17 cellular contexts compared by ENCODE assay signal in genomic region chr1:169064103-169064502, GRCh38. TPM values are rescaled to one million over a fixed set of nuclear protein-coding genes. Genes with fewer than 3 reads are reported as not detected.
DNase-seq lines count a peak whose midpoint lies in the region; ATAC-seq, FAIRE-seq and TF ChIP-seq lines count a peak whose summit lies in the region.
"Had no signal": no experiment of that assay in that cellular context is flagged by ENCODE, and none has a peak within 500 bp of the region (broad histone marks: within the 10 kb centered on the region; RNA-seq: fewer than 3 reads in every experiment).

No MANE protein-coding gene starts in this region.

- H3K4me2 ChIP-seq in DND-41 (ENCODE audit: insufficient read depth, low read length) (no peak overlapping the region), HCT116 (ENCODE audit: low read length) (no peak overlapping the region)
- H3K4me2 ChIP-seq: GM23338 had no signal

- TF ChIP-seq EP300 in esophagus muscularis mucosa (IDR thresholded peaks at IDR 0.05): no peak

- no peak for TF ChIP-seq POLR2A in HCT116 (IDR thresholded peaks at IDR 0.05; ENCODE audit: borderline replicate concordance, extremely low read depth, insufficient read depth, insufficient read length)
- TF ChIP-seq POLR2A in esophagus muscularis mucosa (IDR thresholded peaks at IDR 0.05; ENCODE audit: low read depth): no peak

- DNase-seq in DND-41 (no peak), HCT116 (ENCODE audit: low read depth, low spot score) (no peak), WTC11 (ENCODE audit: low spot score) (no peak), esophagus muscularis mucosa (ENCODE audit: extremely low spot score) (peak; percentile 55), small intestine (no peak), hippocampal formation (lab: John Stamatoyannopoulos, UW) (no peak)
- no peak for DNase-seq in effector memory CD4-positive, alpha-beta T cell
- DNase-seq: C1 segment of cervical spinal cord; Caco-2; CD4-positive, alpha-beta memory T cell; DMS153; EL; GDM1; H9; HFFc6 had no signal

- H2AFZ ChIP-seq in DND-41 (ENCODE audit: low read depth, low read length) (0 out of 2 replicates have a peak overlapping the region, but pooled peaks have one; percentile 19), HCT116 (ENCODE audit: low read depth, low read length, poor library complexity, severe bottlenecking) (peak overlapping the region; percentile 0)
- H2AFZ ChIP-seq: GM23338 had no signal

- FAIRE-seq in small intestine (lab: Jason Lieb, UNC): no peak
- FAIRE-seq: GM12878 had no signal

- TF ChIP-seq CTCF in DND-41 (IDR thresholded peaks at IDR 0.05; ENCODE audit: borderline replicate concordance, extremely low read depth, low read length, poor library complexity, severe bottlenecking) (no peak), HCT116 (IDR thresholded peaks at IDR 0.05 in 2 of 3, conservative IDR thresholded peaks at IDR 0.05 in 1 of 3; ENCODE audit: borderline replicate concordance in 1 of 3, insufficient read depth in 1 of 3, low read depth in 2 of 3, low read length in 2 of 3) (no peak), WTC11 (IDR thresholded peaks at IDR 0.05) (no peak), esophagus muscularis mucosa (IDR thresholded peaks at IDR 0.05) (no peak)

- RAD21 ChIA-PET in HCT116 (lab: Charles Lee; ENCODE audit: low non-redundant PET in 1 of 2, low total read pairs in 2 of 2, uncharacterized antibody in 2 of 2, unreplicated experiment in 2 of 2): no interaction called here

- H3K27me3 ChIP-seq in DND-41 (ENCODE audit: insufficient read depth, low read length, poor library complexity) (no peaks in the 10 kb centered on the region), HCT116 (ENCODE audit: insufficient read depth, low read length) (no peaks in the 10 kb centered on the region), esophagus muscularis mucosa (no peaks in the 10 kb centered on the region), small intestine (ENCODE audit: control insufficient read depth in 2 of 2, insufficient read depth in 2 of 2, low read length in 2 of 2) (no peaks in the 10 kb centered on the region)
- no peaks in the 10 kb centered on the region for H3K27me3 ChIP-seq in effector memory CD4-positive, alpha-beta T cell (replicated peaks; ENCODE audit: control insufficient read depth, insufficient read depth, low read length, poor library complexity, severe bottlenecking)

- no peaks in the 10 kb centered on the region for H3K36me3 ChIP-seq in DND-41 (ENCODE audit: insufficient read depth, low read length)
- no peaks in the 10 kb centered on the region for H3K36me3 ChIP-seq in HCT116 (ENCODE audit: control insufficient read depth in 1 of 2, insufficient read depth in 2 of 2, low read length in 2 of 2)
- no peaks in the 10 kb centered on the region for H3K36me3 ChIP-seq in esophagus muscularis mucosa
- no peaks in the 10 kb centered on the region for H3K36me3 ChIP-seq in small intestine (ENCODE audit: control insufficient read depth in 2 of 2, insufficient read depth in 2 of 2, low read length in 2 of 2)
- no peaks in the 10 kb centered on the region for H3K36me3 ChIP-seq in effector memory CD4-positive, alpha-beta T cell (ENCODE audit: control insufficient read depth, insufficient read depth, low read length)

- no peak overlapping the region for H3K4me3 Mint-ChIP-seq in WTC11
- H3K4me3 Mint-ChIP-seq: CD4-positive, alpha-beta memory T cell; GM23338; H9; HFFc6 had no signal

- POLR2A ChIA-PET in HCT116 (lab: Charles Lee) (no interaction called here), WTC11 (lab: Charles Lee) (no interaction called here)

- no peak for TF ChIP-seq RAD21 in HCT116 (IDR thresholded peaks at IDR 0.05; ENCODE audit: low read depth)

- no TSS peak for BruUV-seq in HCT116 (replicated peaks; lab: Mats Ljungman, UMichigan)

- H3K9ac ChIP-seq in DND-41 (ENCODE audit: low read depth, low read length) (no peak overlapping the region), HCT116 (ENCODE audit: low read length) (no peak overlapping the region)

- H3K79me2 ChIP-seq in DND-41 (ENCODE audit: insufficient read depth, low read length): no peaks in the 10 kb centered on the region
- no peaks in the 10 kb centered on the region for H3K79me2 ChIP-seq in HCT116 (ENCODE audit: insufficient read depth, low read length)

- intact Hi-C loops in HCT116 (cut with micrococcal nuclease) (no loop called here), esophagus muscularis mucosa (cut with DNase I) (no loop called here)

- H3K4me1 ChIP-seq in DND-41 (ENCODE audit: insufficient read depth, low read length): no peaks in the 10 kb centered on the region
- H3K4me1 ChIP-seq in HCT116 (ENCODE audit: control insufficient read depth in 1 of 2, insufficient read depth in 2 of 2, low read length in 2 of 2): peaks cover 0 to 13% of the 10 kb centered on the region in 2 experiments; a peak in 1 of 4 replicates
- H3K4me1 ChIP-seq in esophagus muscularis mucosa: peaks cover 0 to 6% (median 0%) of the 10 kb centered on the region in 4 donors
- H3K4me1 ChIP-seq in small intestine (ENCODE audit: control insufficient read depth in 2 of 2, insufficient read depth in 1 of 2, low read depth in 1 of 2, low read length in 1 of 2): peaks cover 2 to 8% of the 10 kb centered on the region in 2 donors
- no peaks in the 10 kb centered on the region for H3K4me1 ChIP-seq in effector memory CD4-positive, alpha-beta T cell (ENCODE audit: control insufficient read depth, insufficient read depth, low read length, poor library complexity, severe bottlenecking)

- ATAC-seq in DND-41 (ENCODE audit: insufficient read depth, low read depth): no peak
- no peak for ATAC-seq in HCT116
- 0 out of 2 replicates have a peak, but pooled peaks have one; percentile 34 for ATAC-seq in WTC11
- ATAC-seq: GM12878, GM23338 had no signal

- H3K27ac ChIP-seq in DND-41 (ENCODE audit: low read length) (no peak overlapping the region), HCT116 (ENCODE audit: low read depth, low read length) (no peak overlapping the region), esophagus muscularis mucosa (replicated peaks in 1 of 4) (no peak overlapping the region), small intestine (ENCODE audit: low read depth in 1 of 2, low read length in 1 of 2) (no peak overlapping the region)
- H3K27ac ChIP-seq in effector memory CD4-positive, alpha-beta T cell (ENCODE audit: insufficient read depth, low read length, poor library complexity, severe bottlenecking): no peak overlapping the region

- H3K9me3 ChIP-seq in DND-41 (ENCODE audit: insufficient read depth, low read length, severe bottlenecking) (peaks cover 3% of the 10 kb centered on the region), HCT116 (ENCODE audit: control insufficient read depth in 1 of 2, insufficient read depth in 1 of 2, low read depth in 1 of 2, low read length in 2 of 2) (no peaks in the 10 kb centered on the region), esophagus muscularis mucosa (peaks cover 0 to 16% (median 3%) of the 10 kb centered on the region in 4 donors), small intestine (ENCODE audit: control insufficient read depth, low read depth) (no peaks in the 10 kb centered on the region)
- peaks cover 7% of the 10 kb centered on the region for H3K9me3 ChIP-seq in effector memory CD4-positive, alpha-beta T cell (ENCODE audit: control insufficient read depth, low read length)

- WGBS in esophagus muscularis mucosa: 86% methylated on average over 7 of the region's 7 CpGs
- 81 to 89% (median 89%) methylated on average over 7 of the region's 7 CpGs for WGBS in small intestine, 3 donors

- H3K27me3 Mint-ChIP-seq in WTC11 (ENCODE audit: low read depth): no peaks in the 10 kb centered on the region

- no peak overlapping the region for H3K4me3 ChIP-seq in DND-41 (ENCODE audit: low read depth in 1 of 2, low read length in 2 of 2)
- no peak overlapping the region for H3K4me3 ChIP-seq in HCT116 (replicated peaks in 1 of 2; ENCODE audit: low read depth in 1 of 2, low read length in 2 of 2)
- no peak overlapping the region for H3K4me3 ChIP-seq in esophagus muscularis mucosa
- H3K4me3 ChIP-seq in small intestine (ENCODE audit: low read depth in 1 of 2, low read length in 2 of 2): no peak overlapping the region
- no peak overlapping the region for H3K4me3 ChIP-seq in effector memory CD4-positive, alpha-beta T cell (ENCODE audit: insufficient read depth, low read depth, low read length, poor library complexity, severe bottlenecking)
- H3K4me3 ChIP-seq: GM12878, GM23338 had no signal

- CTCF ChIA-PET in HCT116 (lab: Charles Lee): no interaction called here
- CTCF ChIA-PET in WTC11 (lab: Charles Lee): no interaction called here

- H4K20me1 ChIP-seq in DND-41 (ENCODE audit: insufficient read depth, low read length): no peaks in the 10 kb centered on the region
- no peaks in the 10 kb centered on the region for H4K20me1 ChIP-seq in HCT116 (ENCODE audit: insufficient read depth)

- no peak overlapping the region for H3K27ac Mint-ChIP-seq in WTC11
- H3K27ac Mint-ChIP-seq: CD4-positive, alpha-beta memory T cell; GM23338; H9; HFFc6 had no signal

- H3K9me3 Mint-ChIP-seq in WTC11: peaks cover 57% of the 10 kb centered on the region

- H3K9me2 ChIP-seq in HCT116 (ENCODE audit: insufficient read depth): no peaks in the 10 kb centered on the region

- no peaks in the 10 kb centered on the region for H3K4me1 Mint-ChIP-seq in WTC11
- H3K4me1 Mint-ChIP-seq: GM23338, H9 had no signal

- H3K36me3 Mint-ChIP-seq in WTC11: peaks cover 10% of the 10 kb centered on the region; the same call in 1 of the 2 replicates
- H3K36me3 Mint-ChIP-seq: CD4-positive, alpha-beta memory T cell had no signal

TF ChIP-seq in HCT116, 20 proteins besides CTCF, POLR2A, EP300 and RAD21:
- TF ChIP-seq JUND (IDR thresholded peaks at IDR 0.05): no peak

TF ChIP-seq in WTC11, 78 proteins besides CTCF, POLR2A, EP300 and RAD21:
- TF ChIP-seq ERG (CRISPR knock-in tag; IDR thresholded peaks at IDR 0.05): no peak
TF ChIP-seq in WTC11: peak in this region for 0.

RNA-seq across cellular contexts. Expression of gene ATP1B1, which starts 42.4 kb away (rescaled TPM):
- total RNA-seq in HCT116 (2021; ENCODE audit: unreplicated experiment): 48.6 TPM
- 27.1 and 29.1 TPM in 2 replicates for polyA plus RNA-seq in HCT116 (2012)
- 40.7 to 41.9 TPM (median 41.8 TPM) in 3 replicates for total RNA-seq in WTC11 (2021)
- 10 to 100 TPM; 69.4 to 88.6 (median 78.3) TPM for total RNA-seq in esophagus muscularis mucosa
- 100 to 1,000 TPM; 216 to 240 (median 238) TPM for polyA plus RNA-seq in small intestine
